In the genomic region with DNA sequence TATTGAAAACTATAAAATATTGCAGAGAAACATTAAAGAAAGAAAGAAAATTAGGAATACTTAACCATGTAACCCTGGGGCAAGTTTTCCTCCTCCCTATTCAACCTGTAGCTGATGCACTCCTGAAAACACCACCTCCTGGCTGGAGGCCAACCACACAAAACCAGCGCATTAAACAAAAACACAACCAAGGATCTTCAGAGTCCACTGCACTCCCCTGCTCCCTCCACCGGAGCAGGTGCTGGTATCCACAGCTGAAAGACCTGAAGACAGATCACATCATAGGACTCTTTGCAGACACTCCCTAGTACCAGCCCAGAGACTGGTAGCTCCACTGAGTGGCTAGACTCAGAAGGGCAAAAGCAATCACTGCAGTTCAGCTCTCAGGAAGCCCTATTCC, we compare ENCODE assay signal across 24 cellular contexts. TPM values are rescaled to one million over a fixed set of nuclear protein-coding genes. Genes with fewer than 3 reads are reported as not detected.
"Had no signal": no experiment of that assay in that cellular context is flagged by ENCODE, and none has a peak within 500 bp of the region (broad histone marks: within the 10 kb centered on the region; RNA-seq: fewer than 3 reads in every experiment).

No MANE protein-coding gene starts in this region.

- H3K27me3 ChIP-seq: colonic mucosa, esophagus squamous epithelium, ovary, testis, upper lobe of left lung had no signal

- H3K36me3 ChIP-seq: colonic mucosa, esophagus squamous epithelium, lower lobe of right lung, ovary, sigmoid colon, tibial nerve, upper lobe of left lung had no signal

- H3K4me1 ChIP-seq: colonic mucosa, psoas muscle, testis had no signal

- H3K9me3 ChIP-seq: colonic mucosa, esophagus squamous epithelium, lower lobe of right lung, ovary, psoas muscle, testis, upper lobe of left lung had no signal

- DNase-seq: colonic mucosa; dermis blood vessel endothelial cell; effector memory CD4-positive, alpha-beta T cell; esophagus squamous epithelium; hypothalamus; immature natural killer cell; islet precursor cell; left ventricle myocardium superior; lower lobe of right lung; naive thymus-derived CD8-positive, alpha-beta T cell; nephron progenitor cell; occipital lobe; ovary; posterior cingulate gyrus; psoas muscle; right cardiac atrium; sigmoid colon; stimulated activated CD4-positive, alpha-beta T cell treated with anti-CD3 and anti-CD28 coated beads, Interleukin-4, amount 100 ng/mL, for 4 hours; stimulated activated naive CD8-positive, alpha-beta T cell treated with anti-CD3 and anti-CD28 coated beads, Interleukin-15, Interleukin-2, amounts not matched to agents 100 U/mL and 50 U/mL, for 24 hours; substantia nigra; testis; upper lobe of left lung had no signal

- H3K27ac ChIP-seq: colonic mucosa, esophagus squamous epithelium, lower lobe of right lung, ovary, psoas muscle, sigmoid colon, testis, tibial nerve, upper lobe of left lung had no signal

- H3K4me3 ChIP-seq: colonic mucosa, esophagus squamous epithelium, lower lobe of right lung, ovary, psoas muscle, sigmoid colon, testis, tibial nerve, upper lobe of left lung had no signal

RNA-seq across cellular contexts. Expression of gene ADAMTS17, which starts 13.6 kb away (rescaled TPM):
- total RNA-seq: endothelial cell of umbilical vein had no signal
